14 cellular contexts compared by ENCODE assay signal in the genomic region with DNA sequence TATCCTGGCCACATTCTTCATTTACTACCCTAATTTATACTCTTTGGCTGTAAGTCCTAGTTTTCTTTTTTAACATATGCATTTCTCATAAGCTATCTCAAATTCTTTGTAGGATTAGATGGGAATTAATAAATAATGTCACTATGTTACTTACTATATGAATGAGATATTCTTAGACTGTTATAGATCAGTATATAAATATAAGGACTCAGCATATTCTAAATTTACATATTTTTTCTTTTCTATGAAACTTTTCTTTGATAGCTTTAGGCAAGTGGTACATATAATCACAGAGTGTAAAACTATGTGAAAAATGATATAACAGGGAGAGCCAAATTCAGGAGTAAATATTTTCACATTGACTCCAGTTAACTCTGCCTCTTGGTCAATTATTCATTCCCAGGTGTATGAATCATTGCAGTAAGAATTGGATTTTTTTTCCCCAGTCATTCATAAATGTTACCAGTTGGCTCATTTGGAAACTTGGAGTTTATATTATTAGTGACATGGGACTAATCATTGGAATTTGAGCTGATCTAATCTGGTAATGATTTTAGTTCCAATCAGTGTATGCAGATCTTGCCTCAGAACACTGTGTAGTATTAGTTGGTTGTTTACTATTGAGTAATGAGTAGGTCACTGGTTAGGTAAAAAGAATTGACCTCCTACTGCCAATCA. TPM values are rescaled to one million over a fixed set of nuclear protein-coding genes. Genes with fewer than 3 reads are reported as not detected.
DNase-seq lines count a peak whose midpoint lies in the region; ATAC-seq and TF ChIP-seq lines count a peak whose summit lies in the region.
"Had no signal": no experiment of that assay in that cellular context is flagged by ENCODE, and none has a peak within 500 bp of the region (broad histone marks: within the 10 kb centered on the region; RNA-seq: fewer than 3 reads in every experiment).

No MANE protein-coding gene starts in this region.

- no peak overlapping the region for H2BK15ac ChIP-seq in mesenchymal stem cell (ENCODE audit: low read depth, poor library complexity, severe bottlenecking)

- H3K4me1 ChIP-seq in mesenchymal stem cell (ENCODE audit: control insufficient read depth, insufficient read depth, low read depth, low read length), result no peaks in the 10 kb centered on the region
- peaks cover 19% of the 10 kb centered on the region for H3K4me1 ChIP-seq in left ventricle myocardium inferior
- H3K4me1 ChIP-seq: BE2C had no signal

- no peak overlapping the region for H3K18ac ChIP-seq in mesenchymal stem cell (ENCODE audit: low read depth in 1 of 2, low read length in 2 of 2)

- H2AK5ac ChIP-seq in mesenchymal stem cell (ENCODE audit: low read length, severe bottlenecking), result no peak overlapping the region

- H3K27ac ChIP-seq in mesenchymal stem cell (ENCODE audit: low read length, poor library complexity, severe bottlenecking) (peak overlapping the region; percentile 55), left ventricle myocardium inferior (replicated peaks) (no peak overlapping the region)

- no peak overlapping the region for H2AFZ ChIP-seq in mesenchymal stem cell (ENCODE audit: low read depth, low read length)

- no peak overlapping the region for H2BK120ac ChIP-seq in mesenchymal stem cell (ENCODE audit: low read depth, low read length)

- no peak overlapping the region for H2BK5ac ChIP-seq in mesenchymal stem cell (ENCODE audit: low read depth, low read length, poor library complexity, severe bottlenecking)

- no peak overlapping the region for H3K23ac ChIP-seq in mesenchymal stem cell (ENCODE audit: low read length in 2 of 2)

- H3K4me3 ChIP-seq in AG10803 (ENCODE audit: low read length) (no peak overlapping the region), choroid plexus epithelial cell (ENCODE audit: low read depth, low read length) (no peak overlapping the region), mesenchymal stem cell (ENCODE audit: insufficient read depth in 1 of 2, low read depth in 1 of 2, low read length in 2 of 2) (no peak overlapping the region), left ventricle myocardium inferior (no peak overlapping the region)

- H2BK12ac ChIP-seq in mesenchymal stem cell (ENCODE audit: low read length in 2 of 2), result no peak overlapping the region

- intact Hi-C loops in left ventricle myocardium inferior (cut with micrococcal nuclease), result no loop called here

- TF ChIP-seq CTCF in AG10803 (conservative IDR thresholded peaks at IDR 0.05; ENCODE audit: low read length) (no peak), choroid plexus epithelial cell (conservative IDR thresholded peaks at IDR 0.05; ENCODE audit: low read depth, low read length) (no peak), left ventricle myocardium inferior (IDR thresholded peaks at IDR 0.05; ENCODE audit: borderline replicate concordance) (no peak)

- H3K9me3 ChIP-seq in mesenchymal stem cell (ENCODE audit: control insufficient read depth, low read length) (no peaks in the 10 kb centered on the region), left ventricle myocardium inferior (replicated peaks) (no peaks in the 10 kb centered on the region)
- H3K9me3 ChIP-seq: BE2C had no signal

- H3K79me1 ChIP-seq in mesenchymal stem cell (replicated peaks; ENCODE audit: low read length, poor library complexity, severe bottlenecking), result peaks cover 12% of the 10 kb centered on the region

- ATAC-seq in GM18517 (IDR thresholded peaks at IDR 0.05; ENCODE audit: unreplicated experiment) (no peak), GM21619 (IDR thresholded peaks at IDR 0.05; ENCODE audit: unreplicated experiment) (no peak)
- ATAC-seq: activated CD8-positive, alpha-beta memory T cell treated with anti-CD3 and anti-CD28 coated beads, Interleukin-2, amount 10 ng/mL, durations not matched to agents 7 days and 5 days had no signal

- H3K14ac ChIP-seq in mesenchymal stem cell (ENCODE audit: low read length in 2 of 2), result no peak overlapping the region

- H3K4me2 ChIP-seq in mesenchymal stem cell (ENCODE audit: low read length, poor library complexity, severe bottlenecking), result no peak overlapping the region

- H4K8ac ChIP-seq in mesenchymal stem cell (ENCODE audit: low read length), result no peak overlapping the region

- H3K27me3 ChIP-seq in mesenchymal stem cell (ENCODE audit: control insufficient read depth in 1 of 2, insufficient read depth in 1 of 2, low read length in 2 of 2), result peaks cover 0 to 4% of the 10 kb centered on the region in 2 experiments
- H3K27me3 ChIP-seq in left ventricle myocardium inferior (ENCODE audit: low read depth), result no peaks in the 10 kb centered on the region
- H3K27me3 ChIP-seq: BE2C had no signal

- no peak; the same call in 1 of the 2 replicates for TF ChIP-seq EP300 in Ishikawa (IDR thresholded peaks at IDR 0.05; ENCODE audit: borderline replicate concordance)

- H3K9ac ChIP-seq in mesenchymal stem cell (ENCODE audit: low read length), result no peak overlapping the region

- H3K4ac ChIP-seq in mesenchymal stem cell (ENCODE audit: low read depth in 1 of 2, low read length in 2 of 2), result no peak overlapping the region

- DNase-seq in AG10803 (ENCODE audit: low read depth) (peak; percentile 77), choroid plexus epithelial cell (ENCODE audit: low read depth) (peak; percentile 64), mesenchymal stem cell (no peak), left ventricle myocardium inferior (no peak), cerebellar cortex (ENCODE audit: low spot score) (no peak)
- DNase-seq: activated CD8-positive, alpha-beta memory T cell treated with anti-CD3 and anti-CD28 coated beads, Interleukin-2, amount 10 ng/mL, durations not matched to agents 7 days and 5 days; activated naive CD4-positive, alpha-beta T cell treated with anti-CD3 and anti-CD28 coated beads for 36 hours; BE2C; NCI-H1105; SW 1271 had no signal

- H4K91ac ChIP-seq in mesenchymal stem cell (ENCODE audit: low read length), result no peak overlapping the region

- no peak for TF ChIP-seq RAD21 in Ishikawa (IDR thresholded peaks at IDR 0.05; ENCODE audit: low read depth)

- H3K36me3 ChIP-seq in mesenchymal stem cell (ENCODE audit: control insufficient read depth in 1 of 2, insufficient read depth in 2 of 2, low read depth in 1 of 2, low read length in 2 of 2) (no peaks in the 10 kb centered on the region), left ventricle myocardium inferior (no peaks in the 10 kb centered on the region)
- H3K36me3 ChIP-seq: BE2C had no signal

TF ChIP-seq in Ishikawa, 13 proteins besides CTCF, POLR2A, EP300 and RAD21:
- TF ChIP-seq CREB1 (IDR thresholded peaks at IDR 0.05; ENCODE audit: low read depth), result no peak
- TF ChIP-seq NFIC (IDR thresholded peaks at IDR 0.05), result 0 out of 2 replicates have a peak, but pooled peaks have one; percentile 8
- TF ChIP-seq TEAD4 (IDR thresholded peaks at IDR 0.05), result peak; percentile 57; the same call in 1 of the 2 replicates

RNA-seq across cellular contexts. Expression of gene FHIP1A, which starts 25.3 kb away (rescaled TPM):
- polyA plus RNA-seq in mesenchymal stem cell (2013, experiment 1 of 2), result 0.03 TPM
- polyA plus RNA-seq in mesenchymal stem cell (2013, experiment 2 of 2), result 0.04 TPM
- 21.4 TPM for total RNA-seq in left ventricle myocardium inferior
- total RNA-seq: activated CD8-positive, alpha-beta memory T cell treated with anti-CD3 and anti-CD28 coated beads, Interleukin-2, amount 10 ng/mL, durations not matched to agents 7 days and 5 days; OCI-LY7 had no signal

Comparison
In these comparisons a context has a peak if more than half of its experiments do, and no peak if none do; other contexts are left out.
1. DNase-seq: peak in AG10803 (single experiment) and choroid plexus epithelial cell (single experiment); none in mesenchymal stem cell (single experiment), left ventricle myocardium inferior (single experiment) and cerebellar cortex (single experiment).